Comparison of ENCODE assay signal across 8 cellular contexts in genomic region chr11:62546244-62546936, GRCh38. TPM values are rescaled to one million over a fixed set of nuclear protein-coding genes. Genes with fewer than 3 reads are reported as not detected.
DNase-seq lines count a peak whose midpoint lies in the region; ATAC-seq and TF ChIP-seq lines count a peak whose summit lies in the region.

A gene with protein sequence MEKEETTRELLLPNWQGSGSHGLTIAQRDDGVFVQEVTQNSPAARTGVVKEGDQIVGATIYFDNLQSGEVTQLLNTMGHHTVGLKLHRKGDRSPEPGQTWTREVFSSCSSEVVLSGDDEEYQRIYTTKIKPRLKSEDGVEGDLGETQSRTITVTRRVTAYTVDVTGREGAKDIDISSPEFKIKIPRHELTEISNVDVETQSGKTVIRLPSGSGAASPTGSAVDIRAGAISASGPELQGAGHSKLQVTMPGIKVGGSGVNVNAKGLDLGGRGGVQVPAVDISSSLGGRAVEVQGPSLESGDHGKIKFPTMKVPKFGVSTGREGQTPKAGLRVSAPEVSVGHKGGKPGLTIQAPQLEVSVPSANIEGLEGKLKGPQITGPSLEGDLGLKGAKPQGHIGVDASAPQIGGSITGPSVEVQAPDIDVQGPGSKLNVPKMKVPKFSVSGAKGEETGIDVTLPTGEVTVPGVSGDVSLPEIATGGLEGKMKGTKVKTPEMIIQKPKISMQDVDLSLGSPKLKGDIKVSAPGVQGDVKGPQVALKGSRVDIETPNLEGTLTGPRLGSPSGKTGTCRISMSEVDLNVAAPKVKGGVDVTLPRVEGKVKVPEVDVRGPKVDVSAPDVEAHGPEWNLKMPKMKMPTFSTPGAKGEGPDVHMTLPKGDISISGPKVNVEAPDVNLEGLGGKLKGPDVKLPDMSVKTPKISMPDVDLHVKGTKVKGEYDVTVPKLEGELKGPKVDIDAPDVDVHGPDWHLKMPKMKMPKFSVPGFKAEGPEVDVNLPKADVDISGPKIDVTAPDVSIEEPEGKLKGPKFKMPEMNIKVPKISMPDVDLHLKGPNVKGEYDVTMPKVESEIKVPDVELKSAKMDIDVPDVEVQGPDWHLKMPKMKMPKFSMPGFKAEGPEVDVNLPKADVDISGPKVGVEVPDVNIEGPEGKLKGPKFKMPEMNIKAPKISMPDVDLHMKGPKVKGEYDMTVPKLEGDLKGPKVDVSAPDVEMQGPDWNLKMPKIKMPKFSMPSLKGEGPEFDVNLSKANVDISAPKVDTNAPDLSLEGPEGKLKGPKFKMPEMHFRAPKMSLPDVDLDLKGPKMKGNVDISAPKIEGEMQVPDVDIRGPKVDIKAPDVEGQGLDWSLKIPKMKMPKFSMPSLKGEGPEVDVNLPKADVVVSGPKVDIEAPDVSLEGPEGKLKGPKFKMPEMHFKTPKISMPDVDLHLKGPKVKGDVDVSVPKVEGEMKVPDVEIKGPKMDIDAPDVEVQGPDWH (N-terminal part only) (minus strand): TSS chr11:62546806. CDS start chr11:62536098, 10,708 bp downstream.

- TF ChIP-seq CTCF in astrocyte of the cerebellum (IDR thresholded peaks at IDR 0.05; ENCODE audit: low read depth, low read length, missing control alignments), result no peak
- peak in 1 of 2 donors; percentile 3 for TF ChIP-seq CTCF in right atrium auricular region (IDR thresholded peaks at IDR 0.05)

- H3K4me3 ChIP-seq in astrocyte of the cerebellum (ENCODE audit: low read depth, low read length) (peak within 1 kb of the TSS; percentile 98), right atrium auricular region (peak within 1 kb of the TSS; percentile 93 to 97), rectal smooth muscle tissue (ENCODE audit: low read length) (peak within 1 kb of the TSS; percentile 98)

- in situ Hi-C loops in astrocyte of the cerebellum (cut with HindIII; ENCODE audit: low sequenced_read_pairs), result no loop called here

- H3K9me3 ChIP-seq in right atrium auricular region, result no peaks in the 10 kb centered on the region

- peak; percentile 87 for DNase-seq in CD1c-positive myeloid dendritic cell (ENCODE audit: extremely low spot score)
- peak; percentile 55 for DNase-seq in T follicular helper cell (ENCODE audit: low read depth)
- DNase-seq in astrocyte of the cerebellum (ENCODE audit: low read depth), result no peak
- peak; percentile 87 for DNase-seq in right atrium auricular region (ENCODE audit: low spot score)
- no peak for DNase-seq in SHP77 treated with DMSO at 0.1 percent for 48 hours (lab: John Stamatoyannopoulos, UW)

- ATAC-seq in HG02798 (IDR thresholded peaks at IDR 0.05; ENCODE audit: poor library complexity, unreplicated experiment) (peak; percentile 37), HG03378 (IDR thresholded peaks at IDR 0.05; ENCODE audit: unreplicated experiment) (no peak)

- H3K9ac ChIP-seq in rectal smooth muscle tissue (ENCODE audit: low read length), result peak within 1 kb of the TSS; percentile 98

- H3K27me3 ChIP-seq in right atrium auricular region, result no peaks in the 10 kb centered on the region
- H3K27me3 ChIP-seq in rectal smooth muscle tissue (ENCODE audit: control insufficient read depth, insufficient read depth, low read length), result peaks cover 3% of the 10 kb centered on the region

- no peaks in the 10 kb centered on the region for H3K36me3 ChIP-seq in right atrium auricular region
- peaks cover 7% of the 10 kb centered on the region for H3K36me3 ChIP-seq in rectal smooth muscle tissue (ENCODE audit: control insufficient read depth, insufficient read depth, low read length)

- H3K27ac ChIP-seq in right atrium auricular region (peak within 1 kb of the TSS; percentile 97 to 100), rectal smooth muscle tissue (ENCODE audit: low read depth, low read length) (peak within 1 kb of the TSS; percentile 99)

- H3K4me1 ChIP-seq in right atrium auricular region (peaks cover 0 to 80% of the 10 kb centered on the region in 2 donors), rectal smooth muscle tissue (ENCODE audit: control insufficient read depth, insufficient read depth, low read length) (peaks cover 25% of the 10 kb centered on the region)

RNA-seq across cellular contexts. Expression of the gene that starts here (rescaled TPM):
- 100 to 1,000 TPM; 270 to 441 TPM for total RNA-seq in right atrium auricular region

Comparison
In these comparisons a context has a peak if more than half of its experiments do, and no peak if none do; other contexts are left out.
1. DNase-seq: peak in CD1c-positive myeloid dendritic cell (single experiment), T follicular helper cell (single experiment) and right atrium auricular region (single experiment); none in astrocyte of the cerebellum (single experiment) and SHP77 treated with DMSO at 0.1 percent for 48 hours (single experiment).
2. Peak in every context shown above with its lines, with median percentiles within 50 percentile points of each other: H3K4me3 ChIP-seq.